ENCODE assay signal across 20 cellular contexts in the genomic region with DNA sequence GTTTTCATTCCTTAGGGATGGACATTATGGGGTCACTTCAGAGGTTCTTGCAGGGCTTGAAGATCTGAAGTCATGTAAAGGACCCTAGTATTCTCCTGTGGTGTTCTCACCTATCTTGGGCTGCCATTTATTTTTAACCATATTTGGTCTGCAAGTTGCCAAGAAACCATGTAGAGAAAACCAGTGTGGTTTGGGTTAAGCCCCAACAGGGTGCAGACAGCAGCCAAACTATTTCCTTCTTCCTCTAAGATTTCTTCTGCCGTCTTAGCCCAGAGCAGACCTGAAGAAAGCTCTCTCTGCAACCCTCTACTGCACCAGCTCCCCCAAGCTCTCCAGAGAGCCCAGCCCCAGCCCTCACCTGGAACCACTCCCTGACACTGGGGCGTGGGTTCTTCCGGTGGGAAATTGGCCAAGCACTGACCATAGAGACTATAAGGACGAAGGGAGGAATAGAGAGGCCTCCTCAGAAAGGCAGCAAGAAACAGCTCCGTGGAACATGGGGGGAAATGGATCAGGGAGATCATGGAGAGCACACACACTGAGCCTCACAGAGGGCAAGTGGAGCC.
DNase-seq lines count a peak whose midpoint lies in the region; ATAC-seq, FAIRE-seq and TF ChIP-seq lines count a peak whose summit lies in the region.
"Had no signal": no experiment of that assay in that cellular context is flagged by ENCODE, and none has a peak within 500 bp of the region (broad histone marks: within the 10 kb centered on the region; RNA-seq: fewer than 3 reads in every experiment).

No MANE protein-coding gene starts in this region.

- H3K27me3 Mint-ChIP-seq in activated CD4-positive, alpha-beta memory T cell treated with anti-CD3 and anti-CD28 coated beads, Interleukin-2, amount 10 ng/mL, durations not matched to agents 7 days and 5 days, result peaks cover 28% of the 10 kb centered on the region
- H3K27me3 Mint-ChIP-seq in activated CD4-positive, alpha-beta memory T cell treated with anti-CD3 and anti-CD28 coated beads for 36 hours, result no peaks in the 10 kb centered on the region
- H3K27me3 Mint-ChIP-seq in T-helper 2 cell treated with Interferon-gamma antibody and Interleukin-4, amounts not matched to agents 5 μg/mL and 100 μg/mL, for 36 hours (ENCODE audit: low read depth), result peaks cover under 1% of the 10 kb centered on the region
- H3K27me3 Mint-ChIP-seq in neural crest cell (ENCODE audit: low read depth), result peaks cover 17% of the 10 kb centered on the region
- no peaks in the 10 kb centered on the region for H3K27me3 Mint-ChIP-seq in stimulated activated memory B cell treated with anti-CD40 and anti-IgM and Interleukin-4, amounts not matched to agents 10 μg/mL and 1 μg/mL and 100 μg/mL, for 72 hours

- H3K9me3 Mint-ChIP-seq in activated CD4-positive, alpha-beta memory T cell treated with anti-CD3 and anti-CD28 coated beads, Interleukin-2, amount 10 ng/mL, durations not matched to agents 7 days and 5 days, result peaks cover 12% of the 10 kb centered on the region
- peaks cover 6% of the 10 kb centered on the region for H3K9me3 Mint-ChIP-seq in activated CD4-positive, alpha-beta memory T cell treated with anti-CD3 and anti-CD28 coated beads for 36 hours
- no peaks in the 10 kb centered on the region for H3K9me3 Mint-ChIP-seq in T-helper 2 cell treated with Interferon-gamma antibody and Interleukin-4, amounts not matched to agents 5 μg/mL and 100 μg/mL, for 36 hours
- H3K9me3 Mint-ChIP-seq in neural crest cell, result no peaks in the 10 kb centered on the region
- H3K9me3 Mint-ChIP-seq in stimulated activated memory B cell treated with anti-CD40 and anti-IgM and Interleukin-4, amounts not matched to agents 10 μg/mL and 1 μg/mL and 100 μg/mL, for 72 hours, result peaks cover 2% of the 10 kb centered on the region

- POLR2A ChIA-PET in activated CD4-positive, alpha-beta memory T cell treated with anti-CD3 and anti-CD28 coated beads, Interleukin-2, amount 10 ng/mL, durations not matched to agents 7 days and 5 days (lab: Charles Lee), result interaction anchor here (0.8 to 1.8 kb wide), 6 partner anchors 24 to 198 kb away, joined by 3 to 4 read pairs (median 3); partner anchors contain the start of genes RSRP1 and SYF2
- POLR2A ChIA-PET in activated CD4-positive, alpha-beta memory T cell treated with anti-CD3 and anti-CD28 coated beads for 36 hours (lab: Charles Lee), result interaction anchor here (1.3 kb wide), 1 partner anchor 9 kb away, joined by 4 read pairs; no protein-coding TSS in a partner anchor

- peak overlapping the region; percentile 31 for H3K4me3 Mint-ChIP-seq in activated CD4-positive, alpha-beta memory T cell treated with anti-CD3 and anti-CD28 coated beads, Interleukin-2, amount 10 ng/mL, durations not matched to agents 7 days and 5 days
- H3K4me3 Mint-ChIP-seq in activated CD4-positive, alpha-beta memory T cell treated with anti-CD3 and anti-CD28 coated beads for 36 hours, result no peak overlapping the region
- H3K4me3 Mint-ChIP-seq in T-helper 2 cell treated with Interferon-gamma antibody and Interleukin-4, amounts not matched to agents 5 μg/mL and 100 μg/mL, for 36 hours, result peak overlapping the region; percentile 74
- no peak overlapping the region for H3K4me3 Mint-ChIP-seq in neural crest cell
- no peak overlapping the region for H3K4me3 Mint-ChIP-seq in stimulated activated memory B cell treated with anti-CD40 and anti-IgM and Interleukin-4, amounts not matched to agents 10 μg/mL and 1 μg/mL and 100 μg/mL, for 72 hours
- H3K4me3 Mint-ChIP-seq: GM23338, type B pancreatic cell had no signal

- H3K27ac Mint-ChIP-seq in activated CD4-positive, alpha-beta memory T cell treated with anti-CD3 and anti-CD28 coated beads, Interleukin-2, amount 10 ng/mL, durations not matched to agents 7 days and 5 days, result peak overlapping the region; percentile 71
- no peak overlapping the region for H3K27ac Mint-ChIP-seq in activated CD4-positive, alpha-beta memory T cell treated with anti-CD3 and anti-CD28 coated beads for 36 hours
- H3K27ac Mint-ChIP-seq in T-helper 2 cell treated with Interferon-gamma antibody and Interleukin-4, amounts not matched to agents 5 μg/mL and 100 μg/mL, for 36 hours, result peak overlapping the region; percentile 85
- peak overlapping the region; percentile 86 for H3K27ac Mint-ChIP-seq in neural crest cell (ENCODE audit: unreplicated experiment)
- no peak overlapping the region for H3K27ac Mint-ChIP-seq in stimulated activated memory B cell treated with anti-CD40 and anti-IgM and Interleukin-4, amounts not matched to agents 10 μg/mL and 1 μg/mL and 100 μg/mL, for 72 hours
- H3K27ac Mint-ChIP-seq: GM23338, type B pancreatic cell had no signal

- DNase-seq in activated CD4-positive, alpha-beta memory T cell treated with anti-CD3 and anti-CD28 coated beads, Interleukin-2, amount 10 ng/mL, durations not matched to agents 7 days and 5 days, result peak; percentile 62
- no peak for DNase-seq in activated CD4-positive, alpha-beta memory T cell treated with anti-CD3 and anti-CD28 coated beads for 36 hours
- DNase-seq in GM19239 (ENCODE audit: insufficient read length, low spot score), result no peak
- DNase-seq in T-helper 2 cell treated with Interferon-gamma antibody and Interleukin-4, amounts not matched to agents 5 μg/mL and 100 μg/mL, for 36 hours (ENCODE audit: low spot score), result peak; percentile 17
- no peak for DNase-seq in neural crest cell (ENCODE audit: low read depth, low spot score)
- DNase-seq: ACHN, anterior cingulate cortex, foreskin melanocyte, left ventricle myocardium inferior, NCI-H187 treated with DMSO at 0.1 percent for 48 hours, NCI-H524 treated with DMSO at 0.1 percent for 48 hours, posterior cingulate gyrus, SW 1271 had no signal

- H3K36me3 Mint-ChIP-seq in activated CD4-positive, alpha-beta memory T cell treated with anti-CD3 and anti-CD28 coated beads, Interleukin-2, amount 10 ng/mL, durations not matched to agents 7 days and 5 days (ENCODE audit: low read depth), result peaks cover 17% of the 10 kb centered on the region
- H3K36me3 Mint-ChIP-seq in activated CD4-positive, alpha-beta memory T cell treated with anti-CD3 and anti-CD28 coated beads for 36 hours, result no peaks in the 10 kb centered on the region
- peaks cover 5% of the 10 kb centered on the region for H3K36me3 Mint-ChIP-seq in T-helper 2 cell treated with Interferon-gamma antibody and Interleukin-4, amounts not matched to agents 5 μg/mL and 100 μg/mL, for 36 hours (ENCODE audit: low read depth)
- H3K36me3 Mint-ChIP-seq in neural crest cell (ENCODE audit: low read depth), result no peaks in the 10 kb centered on the region
- H3K36me3 Mint-ChIP-seq in stimulated activated memory B cell treated with anti-CD40 and anti-IgM and Interleukin-4, amounts not matched to agents 10 μg/mL and 1 μg/mL and 100 μg/mL, for 72 hours, result peaks cover 5% of the 10 kb centered on the region
- H3K36me3 Mint-ChIP-seq: type B pancreatic cell had no signal

- intact Hi-C loops in activated CD4-positive, alpha-beta memory T cell treated with anti-CD3 and anti-CD28 coated beads for 36 hours (cut with micrococcal nuclease), result no loop called here

- FAIRE-seq in GM19239 (lab: Jason Lieb, UNC), result peak; percentile 89
- FAIRE-seq: G401.6, RCC 7860 had no signal

- CTCF ChIA-PET in activated CD4-positive, alpha-beta memory T cell treated with anti-CD3 and anti-CD28 coated beads, Interleukin-2, amount 10 ng/mL, durations not matched to agents 7 days and 5 days (lab: Charles Lee), result interaction anchor here (0.8 to 2.5 kb wide), 6 partner anchors 10 to 248 kb away, joined by 3 to 10 read pairs (median 5); no protein-coding TSS in a partner anchor
- CTCF ChIA-PET in activated CD4-positive, alpha-beta memory T cell treated with anti-CD3 and anti-CD28 coated beads for 36 hours (lab: Charles Lee), result interaction anchor here (2.0 to 4.3 kb wide), 2 partner anchors 58 to 248 kb away, joined by 6 to 22 read pairs; no protein-coding TSS in a partner anchor

- no peak for TF ChIP-seq CTCF in neural crest cell (conservative IDR thresholded peaks at IDR 0.05)

- peaks cover 68% of the 10 kb centered on the region for H3K4me1 Mint-ChIP-seq in activated CD4-positive, alpha-beta memory T cell treated with anti-CD3 and anti-CD28 coated beads, Interleukin-2, amount 10 ng/mL, durations not matched to agents 7 days and 5 days
- peaks cover 42% of the 10 kb centered on the region for H3K4me1 Mint-ChIP-seq in activated CD4-positive, alpha-beta memory T cell treated with anti-CD3 and anti-CD28 coated beads for 36 hours (ENCODE audit: low read depth)
- peaks cover 57% of the 10 kb centered on the region for H3K4me1 Mint-ChIP-seq in T-helper 2 cell treated with Interferon-gamma antibody and Interleukin-4, amounts not matched to agents 5 μg/mL and 100 μg/mL, for 36 hours (ENCODE audit: low read depth)
- peaks cover 5% of the 10 kb centered on the region for H3K4me1 Mint-ChIP-seq in neural crest cell
- peaks cover 37% of the 10 kb centered on the region for H3K4me1 Mint-ChIP-seq in stimulated activated memory B cell treated with anti-CD40 and anti-IgM and Interleukin-4, amounts not matched to agents 10 μg/mL and 1 μg/mL and 100 μg/mL, for 72 hours

- ATAC-seq in GM18870 (IDR thresholded peaks at IDR 0.05; ENCODE audit: unreplicated experiment), result no peak
- no peak for ATAC-seq in stimulated activated memory B cell treated with anti-CD40 and anti-IgM and Interleukin-4, amounts not matched to agents 10 μg/mL and 1 μg/mL and 100 μg/mL, for 72 hours
- no peak for ATAC-seq in HG03196 (IDR thresholded peaks at IDR 0.05; ENCODE audit: unreplicated experiment)
- ATAC-seq: GM23338 had no signal

Comparison
In these comparisons a context has a peak if more than half of its experiments do, and no peak if none do; other contexts are left out.
1. DNase-seq: peak in activated CD4-positive, alpha-beta memory T cell treated with anti-CD3 and anti-CD28 coated beads, Interleukin-2, amount 10 ng/mL, durations not matched to agents 7 days and 5 days (single experiment) and T-helper 2 cell treated with Interferon-gamma antibody and Interleukin-4, amounts not matched to agents 5 μg/mL and 100 μg/mL, for 36 hours (single experiment); none in activated CD4-positive, alpha-beta memory T cell treated with anti-CD3 and anti-CD28 coated beads for 36 hours (single experiment), GM19239 (single experiment) and neural crest cell (single experiment).
2. H3K27ac Mint-ChIP-seq: peak in activated CD4-positive, alpha-beta memory T cell treated with anti-CD3 and anti-CD28 coated beads, Interleukin-2, amount 10 ng/mL, durations not matched to agents 7 days and 5 days (single experiment), T-helper 2 cell treated with Interferon-gamma antibody and Interleukin-4, amounts not matched to agents 5 μg/mL and 100 μg/mL, for 36 hours (single experiment) and neural crest cell (single experiment); none in activated CD4-positive, alpha-beta memory T cell treated with anti-CD3 and anti-CD28 coated beads for 36 hours (single experiment) and stimulated activated memory B cell treated with anti-CD40 and anti-IgM and Interleukin-4, amounts not matched to agents 10 μg/mL and 1 μg/mL and 100 μg/mL, for 72 hours (single experiment).
3. H3K4me3 Mint-ChIP-seq: peak in activated CD4-positive, alpha-beta memory T cell treated with anti-CD3 and anti-CD28 coated beads, Interleukin-2, amount 10 ng/mL, durations not matched to agents 7 days and 5 days (single experiment) and T-helper 2 cell treated with Interferon-gamma antibody and Interleukin-4, amounts not matched to agents 5 μg/mL and 100 μg/mL, for 36 hours (single experiment); none in activated CD4-positive, alpha-beta memory T cell treated with anti-CD3 and anti-CD28 coated beads for 36 hours (single experiment), neural crest cell (single experiment) and stimulated activated memory B cell treated with anti-CD40 and anti-IgM and Interleukin-4, amounts not matched to agents 10 μg/mL and 1 μg/mL and 100 μg/mL, for 72 hours (single experiment).